In genomic region chr2:152822669-152823068, GRCh38 we compare ENCODE assay signal across 1 cellular context.
TF ChIP-seq lines count a peak whose summit lies in the region.

No MANE protein-coding gene starts in this region.

TF ChIP-seq in HepG2, 621 proteins besides CTCF, POLR2A, EP300 and RAD21 (continued from another document):
- TF ChIP-seq PRDM10 (CRISPR knock-in tag; IDR thresholded peaks at IDR 0.05; ENCODE audit: low read depth) (no peak), BRCA1 (CRISPR knock-in tag; IDR thresholded peaks at IDR 0.05) (no peak), CREB1 (IDR thresholded peaks at IDR 0.05) (no peak), CREB1 (CRISPR knock-in tag; IDR thresholded peaks at IDR 0.05) (no peak), ZNF572 (CRISPR knock-in tag; IDR thresholded peaks at IDR 0.05) (no peak), NFE2L2 (IDR thresholded peaks at IDR 0.05; ENCODE audit: low read length) (no peak), JDP2 (CRISPR knock-in tag; IDR thresholded peaks at IDR 0.05; ENCODE audit: borderline replicate concordance) (no peak), KLF9 (CRISPR knock-in tag; IDR thresholded peaks at IDR 0.05; ENCODE audit: low read depth) (no peak), FOXK2 (IDR thresholded peaks at IDR 0.05) (no peak), PAWR (CRISPR knock-in tag; IDR thresholded peaks at IDR 0.05; ENCODE audit: borderline replicate concordance) (no peak), ZNF547 (CRISPR knock-in tag; IDR thresholded peaks at IDR 0.05) (no peak), HOXA9 (CRISPR knock-in tag; IDR thresholded peaks at IDR 0.05; ENCODE audit: borderline replicate concordance) (no peak)
